28 cellular contexts compared by ENCODE assay signal in the genomic region with DNA sequence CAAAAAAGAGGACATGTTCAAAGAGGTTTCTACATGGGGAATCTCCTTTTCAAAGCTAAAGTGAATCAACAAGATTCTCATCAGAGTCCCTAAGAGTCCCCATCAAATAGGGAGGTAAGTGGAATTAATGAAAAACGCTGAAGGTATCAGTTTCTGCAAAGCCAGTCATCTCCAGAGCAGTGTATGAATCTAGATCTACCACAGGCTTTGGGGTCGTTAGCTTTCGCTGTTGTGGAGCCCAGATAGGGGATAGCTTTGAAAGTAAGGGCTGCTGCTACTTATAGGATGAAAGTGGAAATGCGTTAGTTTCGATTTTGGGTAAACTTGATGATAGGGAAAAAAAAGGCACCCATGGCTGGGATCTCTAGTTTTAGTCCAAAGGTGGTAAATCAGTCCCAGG.
"Had no signal": no experiment of that assay in that cellular context is flagged by ENCODE, and none has a peak within 500 bp of the region (broad histone marks: within the 10 kb centered on the region; RNA-seq: fewer than 3 reads in every experiment).

No MANE protein-coding gene starts in this region.

- H3K27me3 ChIP-seq: neutrophil, right lobe of liver, sigmoid colon, suprapubic skin, testis, tibial artery, transverse colon, upper lobe of right lung, uterus had no signal

- H3K79me2 ChIP-seq: parathyroid adenoma had no signal

- H3K9me3 ChIP-seq: neutrophil, psoas muscle, right lobe of liver, sigmoid colon, suprapubic skin, testis, tibial artery, transverse colon, upper lobe of right lung, uterus had no signal

- H3K9ac ChIP-seq: parathyroid adenoma had no signal

- H3K4me1 ChIP-seq: parathyroid adenoma, psoas muscle, right lobe of liver, sigmoid colon, suprapubic skin, testis, transverse colon, upper lobe of right lung, uterus had no signal

- H3K4me3 ChIP-seq: psoas muscle, right lobe of liver, sigmoid colon, suprapubic skin, testis, tibial artery, transverse colon, upper lobe of right lung, uterus had no signal

- H3K27ac Mint-ChIP-seq: natural killer cell; nephron; progenitor cell of endocrine pancreas; stimulated activated memory B cell treated with anti-CD40 and anti-IgM and Interleukin-4, amounts not matched to agents 10 μg/mL and 1 μg/mL and 100 μg/mL, for 72 hours; stimulated activated naive CD8-positive, alpha-beta T cell treated with anti-CD3 and anti-CD28 coated beads, Interleukin-15, Interleukin-2, amounts not matched to agents 100 ng/mL and 50 ng/mL, for 24 hours; type B pancreatic cell had no signal

- H3K4me3 Mint-ChIP-seq: natural killer cell; nephron; stimulated activated memory B cell treated with anti-CD40 and anti-IgM and Interleukin-4, amounts not matched to agents 10 μg/mL and 1 μg/mL and 100 μg/mL, for 72 hours; stimulated activated naive CD8-positive, alpha-beta T cell treated with anti-CD3 and anti-CD28 coated beads, Interleukin-15, Interleukin-2, amounts not matched to agents 100 ng/mL and 50 ng/mL, for 24 hours; type B pancreatic cell had no signal

- H3K9me3 Mint-ChIP-seq: natural killer cell, nephron had no signal

- DNase-seq: naive thymus-derived CD4-positive, alpha-beta T cell; natural killer cell; nucleus accumbens; posterior cingulate gyrus; psoas muscle; right cardiac atrium; right lobe of liver; sigmoid colon; small intestine; stimulated activated CD4-positive, alpha-beta T cell treated with anti-CD3 and anti-CD28 coated beads, Interleukin-1b, Interleukin-23, amount 100 ng/mL, for 48 hours; stimulated activated CD4-positive, alpha-beta T cell treated with anti-CD3 and anti-CD28 coated beads, Interleukin-4, amount 100 ng/mL, for 1 hour; stimulated activated CD4-positive, alpha-beta T cell treated with anti-CD3 and anti-CD28 coated beads, Interleukin-4, amount 100 ng/mL, for 4 hours; stimulated activated CD8-positive, alpha-beta memory T cell treated with anti-CD3 and anti-CD28 coated beads, Interleukin-4, amount 100 ng/mL, for 48 hours; stimulated activated naive CD4-positive, alpha-beta T cell; substantia nigra; testis; tibial artery; transverse colon; upper lobe of right lung; uterus had no signal

- H2AFZ ChIP-seq: parathyroid adenoma had no signal

- H3K36me3 Mint-ChIP-seq: natural killer cell; stimulated activated memory B cell treated with anti-CD40 and anti-IgM and Interleukin-4, amounts not matched to agents 10 μg/mL and 1 μg/mL and 100 μg/mL, for 72 hours; type B pancreatic cell had no signal

- H3K27me3 Mint-ChIP-seq: progenitor cell of endocrine pancreas; stimulated activated memory B cell treated with anti-CD40 and anti-IgM and Interleukin-4, amounts not matched to agents 10 μg/mL and 1 μg/mL and 100 μg/mL, for 72 hours had no signal

- H3K27ac ChIP-seq: neutrophil, parathyroid adenoma, psoas muscle, right lobe of liver, sigmoid colon, suprapubic skin, testis, tibial artery, transverse colon, upper lobe of right lung, uterus had no signal

- H3K36me3 ChIP-seq: neutrophil, right lobe of liver, sigmoid colon, suprapubic skin, tibial artery, transverse colon, upper lobe of right lung, uterus had no signal

- H3K4me1 Mint-ChIP-seq: natural killer cell; stimulated activated memory B cell treated with anti-CD40 and anti-IgM and Interleukin-4, amounts not matched to agents 10 μg/mL and 1 μg/mL and 100 μg/mL, for 72 hours had no signal

- ATAC-seq: naive thymus-derived CD4-positive, alpha-beta T cell; natural killer cell; psoas muscle; right cardiac atrium; right lobe of liver; stimulated activated memory B cell treated with anti-CD40 and anti-IgM and Interleukin-4, amounts not matched to agents 10 μg/mL and 1 μg/mL and 100 μg/mL, for 72 hours; upper lobe of right lung had no signal
